In genomic region chrX:72714471-72714916, GRCh38 we compare ENCODE assay signal across 8 cellular contexts. TPM values are rescaled to one million over a fixed set of nuclear protein-coding genes. Genes with fewer than 3 reads are reported as not detected.
A peak's percentile ranks its signal among the peaks of the same experiment; 100 is the strongest.
DNase-seq lines count a peak whose midpoint lies in the region; ATAC-seq and TF ChIP-seq lines count a peak whose summit lies in the region.

No MANE protein-coding gene starts in this region.

- intact Hi-C loops in Right ventricle myocardium superior (cut with DNase I), result no loop called here

- peaks cover 18% of the 10 kb centered on the region for H3K27me3 ChIP-seq in neutrophil

- no peaks in the 10 kb centered on the region for H3K36me3 ChIP-seq in neutrophil

- H3K4me1 Mint-ChIP-seq in activated naive CD8-positive, alpha-beta T cell treated with anti-CD3 and anti-CD28 coated beads, Interleukin-2, amount 50 U/mL, for 24 hours, result peaks cover 17% of the 10 kb centered on the region

- H3K27ac Mint-ChIP-seq in activated naive CD8-positive, alpha-beta T cell treated with anti-CD3 and anti-CD28 coated beads, Interleukin-2, amount 50 U/mL, for 24 hours, result peak overlapping the region; percentile 83

- DNase-seq in AG10803 (ENCODE audit: low read depth) (peak; percentile 64), NCI-H2227 (lab: John Stamatoyannopoulos, UW; ENCODE audit: unreplicated experiment) (peak; percentile 65), Right ventricle myocardium superior (peak; percentile 82), T-helper 9 cell (no peak)
- peak; percentile 3 for DNase-seq in activated naive CD8-positive, alpha-beta T cell treated with anti-CD3 and anti-CD28 coated beads, Interleukin-2, amount 50 U/mL, for 24 hours

- H3K9me3 ChIP-seq in neutrophil, result no peaks in the 10 kb centered on the region

- H3K36me3 Mint-ChIP-seq in activated naive CD8-positive, alpha-beta T cell treated with anti-CD3 and anti-CD28 coated beads, Interleukin-2, amount 50 U/mL, for 24 hours (ENCODE audit: low read depth), result peaks cover 2% of the 10 kb centered on the region

- H3K27me3 Mint-ChIP-seq in activated naive CD8-positive, alpha-beta T cell treated with anti-CD3 and anti-CD28 coated beads, Interleukin-2, amount 50 U/mL, for 24 hours, result peaks cover 14% of the 10 kb centered on the region

- TF ChIP-seq CTCF in AG10803 (conservative IDR thresholded peaks at IDR 0.05; ENCODE audit: low read length) (no peak), neutrophil (IDR thresholded peaks at IDR 0.05) (no peak)

- peak overlapping the region; percentile 76 for H3K4me3 Mint-ChIP-seq in activated naive CD8-positive, alpha-beta T cell treated with anti-CD3 and anti-CD28 coated beads, Interleukin-2, amount 50 U/mL, for 24 hours

- no peak overlapping the region for H3K27ac ChIP-seq in neutrophil

- H3K4me3 ChIP-seq in AG10803 (ENCODE audit: low read length) (peak overlapping the region; percentile 54), neutrophil (ENCODE audit: low read depth in 1 of 2, low read length in 1 of 2) (peak overlapping the region; percentile 25 to 28)

- no peaks in the 10 kb centered on the region for H3K9me3 Mint-ChIP-seq in activated naive CD8-positive, alpha-beta T cell treated with anti-CD3 and anti-CD28 coated beads, Interleukin-2, amount 50 U/mL, for 24 hours

- ATAC-seq in GM19351 (IDR thresholded peaks at IDR 0.05; ENCODE audit: unreplicated experiment), result peak; percentile 19
- peak; percentile 17 for ATAC-seq in activated naive CD8-positive, alpha-beta T cell treated with anti-CD3 and anti-CD28 coated beads, Interleukin-2, amount 50 U/mL, for 24 hours
- ATAC-seq in Right ventricle myocardium superior (ENCODE audit: poor library complexity), result peak; percentile 92
- ATAC-seq in HG03565 (IDR thresholded peaks at IDR 0.05; ENCODE audit: unreplicated experiment), result no peak

- peaks cover 0 to 2% of the 10 kb centered on the region in 2 experiments for H3K4me1 ChIP-seq in neutrophil (ENCODE audit: control insufficient read depth in 1 of 2, insufficient read depth in 1 of 2, low read depth in 1 of 2, low read length in 1 of 2)

RNA-seq across cellular contexts. Expression of gene PHKA1, which starts 0.4 kb away (rescaled TPM):
- 16.8 TPM for total RNA-seq in Right ventricle myocardium superior
